24 cellular contexts compared by ENCODE assay signal in the genomic region with DNA sequence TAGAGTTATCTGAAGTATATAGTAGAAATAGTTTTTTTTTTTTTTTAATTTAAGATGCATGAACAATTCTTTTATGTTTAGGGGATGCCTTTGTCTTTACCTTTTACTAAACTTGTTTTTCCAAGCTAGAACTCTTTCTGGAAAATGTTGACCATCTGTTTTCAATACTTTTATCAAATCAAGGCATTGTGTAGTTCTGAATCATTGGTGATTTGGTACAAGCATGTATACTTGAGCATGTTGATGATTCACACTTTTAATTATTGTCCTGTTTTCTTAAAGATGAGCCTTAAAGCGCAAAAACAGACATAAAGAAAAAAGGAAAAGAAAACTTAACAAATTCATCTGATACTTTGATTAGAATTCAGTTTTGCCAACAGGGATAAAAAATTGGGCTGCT. TPM values are rescaled to one million over a fixed set of nuclear protein-coding genes. Genes with fewer than 3 reads are reported as not detected.
A peak's percentile ranks its signal among the peaks of the same experiment; 100 is the strongest.
DNase-seq lines count a peak whose midpoint lies in the region; ATAC-seq and TF ChIP-seq lines count a peak whose summit lies in the region.
"Had no signal": no experiment of that assay in that cellular context is flagged by ENCODE, and none has a peak within 500 bp of the region (broad histone marks: within the 10 kb centered on the region; RNA-seq: fewer than 3 reads in every experiment).

No MANE protein-coding gene starts in this region.

- H3K9me3 Mint-ChIP-seq in activated naive CD4-positive, alpha-beta T cell treated with anti-CD3 and anti-CD28 coated beads, Interleukin-2, amount 50 U/mL, for 72 hours, result no peaks in the 10 kb centered on the region
- H3K9me3 Mint-ChIP-seq: activated naive CD8-positive, alpha-beta T cell treated with anti-CD3 and anti-CD28 coated beads for 36 hours; activated T-helper 1 cell treated with anti-CD3 and anti-CD28 coated beads, Interleukin-12 subunit alpha, Interleukin-12 subunit beta, Interleukin-2, Interleukin-4 antibody, amounts not matched to agents 30 ng/mL and 10 ng/mL and 1 ng/mL, durations not matched to agents 14 hours and 24 hours and 36 hours; stimulated activated naive B cell treated with anti-CD40 and anti-IgM and Interleukin-4, amounts not matched to agents 10 μg/mL and 1 μg/mL and 100 μg/mL, for 72 hours had no signal

- no peaks in the 10 kb centered on the region for H3K9me3 ChIP-seq in testis
- H3K9me3 ChIP-seq: BLaER1, HAP-1, heart left ventricle, thyroid gland had no signal

- ATAC-seq in SK-N-SH treated with all-trans-retinoic acid at 6 μM for 48 hours, result peak; percentile 86
- ATAC-seq in activated naive CD4-positive, alpha-beta T cell treated with anti-CD3 and anti-CD28 coated beads, Interleukin-2, amount 50 U/mL, for 72 hours, result no peak
- ATAC-seq: heart left ventricle; right cardiac atrium; stimulated activated naive B cell treated with anti-CD40 and anti-IgM and Interleukin-4, amounts not matched to agents 10 μg/mL and 1 μg/mL and 100 μg/mL, for 72 hours had no signal

- intact Hi-C loops in testis (cut with DNase I; ENCODE audit: low total_unique reads), result no loop called here

- no peaks in the 10 kb centered on the region for H3K4me1 ChIP-seq in testis
- H3K4me1 ChIP-seq: BLaER1, thyroid gland had no signal

- TF ChIP-seq CTCF in testis (IDR thresholded peaks at IDR 0.05), result no peak

- H3K27ac Mint-ChIP-seq in activated naive CD4-positive, alpha-beta T cell treated with anti-CD3 and anti-CD28 coated beads, Interleukin-2, amount 50 U/mL, for 72 hours, result no peak overlapping the region
- H3K27ac Mint-ChIP-seq: activated naive CD8-positive, alpha-beta T cell treated with anti-CD3 and anti-CD28 coated beads for 36 hours; activated T-helper 1 cell treated with anti-CD3 and anti-CD28 coated beads, Interleukin-12 subunit alpha, Interleukin-12 subunit beta, Interleukin-2, Interleukin-4 antibody, amounts not matched to agents 30 ng/mL and 10 ng/mL and 1 ng/mL, durations not matched to agents 14 hours and 24 hours and 36 hours had no signal

- H3K36me3 Mint-ChIP-seq in activated naive CD4-positive, alpha-beta T cell treated with anti-CD3 and anti-CD28 coated beads, Interleukin-2, amount 50 U/mL, for 72 hours, result peaks cover 8 to 14% of the 10 kb centered on the region in 2 donors

- H3K27ac ChIP-seq in testis, result no peak overlapping the region
- H3K27ac ChIP-seq in substantia nigra (ENCODE audit: low read depth, low read length, poor library complexity, severe bottlenecking), result no peak overlapping the region
- H3K27ac ChIP-seq: BLaER1, cardiac muscle cell, heart left ventricle, thyroid gland had no signal

- no peak overlapping the region for H3K4me3 ChIP-seq in testis
- H3K4me3 ChIP-seq: BLaER1, cardiac muscle cell, HAP-1, heart left ventricle, thyroid gland had no signal

- H3K27me3 ChIP-seq in testis, result no peaks in the 10 kb centered on the region
- H3K27me3 ChIP-seq: BLaER1, cardiac muscle cell, heart left ventricle, thyroid gland had no signal

- 92 to 100% methylated on average over 1 of the region's 1 CpG for WGBS in testis, 2 donors

- H3K36me3 ChIP-seq in testis (ENCODE audit: low read depth, missing control alignments), result no peaks in the 10 kb centered on the region

- TF ChIP-seq POLR2A in testis (IDR thresholded peaks at IDR 0.05), result no peak

- DNase-seq in EL (peak; percentile 53), fibroblast of gingiva (ENCODE audit: low read depth) (peak; percentile 65), renal cortical epithelial cell (ENCODE audit: low read depth) (peak; percentile 18), testis (no peak), substantia nigra (lab: John Stamatoyannopoulos, UW) (no peak)
- DNase-seq in effector CD8-positive, alpha-beta T cell (lab: John Stamatoyannopoulos, UW), result no peak
- no peak for DNase-seq in activated naive CD4-positive, alpha-beta T cell treated with anti-CD3 and anti-CD28 coated beads, Interleukin-2, amount 50 U/mL, for 72 hours (ENCODE audit: low spot score in 2 of 2)
- DNase-seq: activated CD4-positive, CD25-positive, alpha-beta regulatory T cell treated with anti-CD3 and anti-CD28 coated beads, Interleukin-2, amount 50 U/mL, for 72 hours; activated naive CD8-positive, alpha-beta T cell treated with anti-CD3 and anti-CD28 coated beads for 36 hours; Calu3; erythroblast; heart left ventricle; NCI-H1436; NCI-H2171; NCI-H748 treated with DMSO at 0.1 percent for 48 hours; nucleus accumbens; right cardiac atrium; stimulated activated naive B cell treated with anti-CD40 and anti-IgM and Interleukin-4, amounts not matched to agents 10 μg/mL and 1 μg/mL and 100 μg/mL, for 72 hours; thyroid gland had no signal

TF ChIP-seq in SK-N-SH treated with all-trans-retinoic acid at 6 μM for 48 hours, 23 proteins besides CTCF, POLR2A, EP300 and RAD21:
- TF ChIP-seq ZC3H10 (CRISPR knock-in tag; IDR thresholded peaks at IDR 0.05) (no peak), PPARA (CRISPR knock-in tag; IDR thresholded peaks at IDR 0.05; ENCODE audit: borderline replicate concordance) (no peak), ZFP3 (CRISPR knock-in tag; IDR thresholded peaks at IDR 0.05) (no peak), TCF4 (CRISPR knock-in tag; IDR thresholded peaks at IDR 0.05; ENCODE audit: borderline replicate concordance) (no peak), ZNF8 (CRISPR knock-in tag; IDR thresholded peaks at IDR 0.05) (no peak), ZFP30 (CRISPR knock-in tag; IDR thresholded peaks at IDR 0.05) (no peak), BACH2 (CRISPR knock-in tag; IDR thresholded peaks at IDR 0.05; ENCODE audit: borderline replicate concordance) (no peak)
- TF ChIP-seq, protein P1, sequence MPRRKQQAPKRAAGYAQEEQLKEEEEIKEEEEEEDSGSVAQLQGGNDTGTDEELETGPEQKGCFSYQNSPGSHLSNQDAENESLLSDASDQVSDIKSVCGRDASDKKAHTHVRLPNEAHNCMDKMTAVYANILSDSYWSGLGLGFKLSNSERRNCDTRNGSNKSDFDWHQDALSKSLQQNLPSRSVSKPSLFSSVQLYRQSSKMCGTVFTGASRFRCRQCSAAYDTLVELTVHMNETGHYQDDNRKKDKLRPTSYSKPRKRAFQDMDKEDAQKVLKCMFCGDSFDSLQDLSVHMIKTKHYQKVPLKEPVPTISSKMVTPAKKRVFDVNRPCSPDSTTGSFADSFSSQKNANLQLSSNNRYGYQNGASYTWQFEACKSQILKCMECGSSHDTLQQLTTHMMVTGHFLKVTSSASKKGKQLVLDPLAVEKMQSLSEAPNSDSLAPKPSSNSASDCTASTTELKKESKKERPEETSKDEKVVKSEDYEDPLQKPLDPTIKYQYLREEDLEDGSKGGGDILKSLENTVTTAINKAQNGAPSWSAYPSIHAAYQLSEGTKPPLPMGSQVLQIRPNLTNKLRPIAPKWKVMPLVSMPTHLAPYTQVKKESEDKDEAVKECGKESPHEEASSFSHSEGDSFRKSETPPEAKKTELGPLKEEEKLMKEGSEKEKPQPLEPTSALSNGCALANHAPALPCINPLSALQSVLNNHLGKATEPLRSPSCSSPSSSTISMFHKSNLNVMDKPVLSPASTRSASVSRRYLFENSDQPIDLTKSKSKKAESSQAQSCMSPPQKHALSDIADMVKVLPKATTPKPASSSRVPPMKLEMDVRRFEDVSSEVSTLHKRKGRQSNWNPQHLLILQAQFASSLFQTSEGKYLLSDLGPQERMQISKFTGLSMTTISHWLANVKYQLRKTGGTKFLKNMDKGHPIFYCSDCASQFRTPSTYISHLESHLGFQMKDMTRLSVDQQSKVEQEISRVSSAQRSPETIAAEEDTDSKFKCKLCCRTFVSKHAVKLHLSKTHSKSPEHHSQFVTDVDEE (CRISPR knock-in tag; IDR thresholded peaks at IDR 0.05), result no peak

RNA-seq across cellular contexts. Expression of a gene that starts 28.3 kb away (rescaled TPM):
- total RNA-seq in renal cortical epithelial cell, result 259 and 370 TPM in 2 replicates
- 100 to 1,000 TPM; 305 to 378 TPM for total RNA-seq in testis
- 160 TPM for polyA plus RNA-seq in testis (ENCODE audit: insufficient read depth, low read depth, low replicate concordance)
- total RNA-seq in activated naive CD4-positive, alpha-beta T cell treated with anti-CD3 and anti-CD28 coated beads, Interleukin-2, amount 50 U/mL, for 72 hours, result 100 to 1,000 TPM; 160 to 192 TPM

Comparison
In these comparisons a context has a peak if more than half of its experiments do, and no peak if none do; other contexts are left out.
1. DNase-seq: peak in EL (single experiment), fibroblast of gingiva (single experiment) and renal cortical epithelial cell (single experiment); none in testis (single experiment), substantia nigra (0 of 49), effector CD8-positive, alpha-beta T cell (single experiment) and activated naive CD4-positive, alpha-beta T cell treated with anti-CD3 and anti-CD28 coated beads, Interleukin-2, amount 50 U/mL, for 72 hours (0 of 2).